ENCODE assay signal across 8 cellular contexts in the genomic region with DNA sequence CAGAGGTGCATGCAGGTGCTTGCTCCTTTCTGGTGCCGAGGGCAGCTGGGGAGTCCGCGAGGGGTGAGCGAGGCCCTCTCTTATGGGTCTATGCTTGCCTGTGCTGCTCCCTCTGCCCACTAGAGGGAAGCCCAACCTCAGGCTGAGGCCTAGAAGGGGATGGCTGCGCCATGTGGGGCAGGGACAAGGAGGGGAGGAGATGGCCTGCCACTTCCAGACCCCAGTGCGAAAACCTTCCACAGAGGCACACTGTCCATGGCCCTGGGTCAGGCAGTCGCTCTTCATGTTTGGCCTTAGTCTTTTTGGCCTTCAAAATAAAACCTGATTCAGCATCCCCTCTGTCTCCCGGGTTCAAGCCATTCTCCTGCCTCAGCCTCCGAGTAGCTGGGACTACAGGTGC. TPM values are rescaled to one million over a fixed set of nuclear protein-coding genes. Genes with fewer than 3 reads are reported as not detected.
DNase-seq lines count a peak whose midpoint lies in the region; ATAC-seq and TF ChIP-seq lines count a peak whose summit lies in the region.

No MANE protein-coding gene starts in this region.

- no peak for ATAC-seq in HG02884 (IDR thresholded peaks at IDR 0.05; ENCODE audit: unreplicated experiment)

- H3K4me1 ChIP-seq in OCI-LY7 (ENCODE audit: insufficient read depth, low read length, poor library complexity, severe bottlenecking), result peaks cover 3% of the 10 kb centered on the region
- peaks cover 3% of the 10 kb centered on the region for H3K4me1 ChIP-seq in neural progenitor cell
- H3K4me1 ChIP-seq in suprapubic skin, result peaks cover under 1% of the 10 kb centered on the region

- H3K36me3 ChIP-seq in OCI-LY7 (ENCODE audit: insufficient read depth, low read length) (no peaks in the 10 kb centered on the region), neural progenitor cell (no peaks in the 10 kb centered on the region), suprapubic skin (no peaks in the 10 kb centered on the region)

- H3K4me3 ChIP-seq in OCI-LY7 (ENCODE audit: low read depth, low read length, poor library complexity, severe bottlenecking) (no peak overlapping the region), neural progenitor cell (no peak overlapping the region), suprapubic skin (no peak overlapping the region)

- no peak overlapping the region for H3K4me2 ChIP-seq in OCI-LY7 (ENCODE audit: low read length)
- H3K4me2 ChIP-seq in neural progenitor cell, result no peak overlapping the region

- no peak for TF ChIP-seq EP300 in suprapubic skin (IDR thresholded peaks at IDR 0.05)

- H4K20me1 ChIP-seq in OCI-LY7 (ENCODE audit: insufficient read depth, low read length) (no peaks in the 10 kb centered on the region), neural progenitor cell (ENCODE audit: low read depth) (peaks cover 16% of the 10 kb centered on the region)

- no peak for TF ChIP-seq POLR2A in suprapubic skin (IDR thresholded peaks at IDR 0.05)

- CTCF ChIA-PET in GM10248 (lab: Yijun Ruan, JAX) (interaction anchor here (1.0 to 17.1 kb wide), 14 partner anchors 10 to 261 kb away, joined by 3 to 480 read pairs (median 6); no protein-coding TSS in a partner anchor), OCI-LY7 (lab: Charles Lee; ENCODE audit: unreplicated experiment) (interaction anchor here (1.3 kb wide), 1 partner anchor 63 kb away, joined by 4 read pairs; no protein-coding TSS in a partner anchor)

- no TSS peak for BruUV-seq in OCI-LY7 (replicated peaks; lab: Mats Ljungman, UMichigan)

- no peaks in the 10 kb centered on the region for H3K9me2 ChIP-seq in OCI-LY7 (ENCODE audit: insufficient read depth, low read length)

- no peaks in the 10 kb centered on the region for H3K79me2 ChIP-seq in OCI-LY7 (ENCODE audit: insufficient read depth, low read depth, low read length)
- H3K79me2 ChIP-seq in neural progenitor cell (ENCODE audit: low read depth), result no peaks in the 10 kb centered on the region

- no peaks in the 10 kb centered on the region for H3K36me3 Mint-ChIP-seq in activated T-cell treated with anti-CD3 and anti-CD28 coated beads, Interleukin-2, amount 50 U/mL, for 24 hours (ENCODE audit: low read depth)
- H3K36me3 Mint-ChIP-seq in neural progenitor cell, result no peaks in the 10 kb centered on the region

- H3K9me3 ChIP-seq in OCI-LY7 (ENCODE audit: low read length) (no peaks in the 10 kb centered on the region), neural progenitor cell (ENCODE audit: low read depth) (no peaks in the 10 kb centered on the region), suprapubic skin (no peaks in the 10 kb centered on the region)

- peak; percentile 97 for TF ChIP-seq CTCF in GM10248 (IDR thresholded peaks at IDR 0.05; ENCODE audit: control extremely low read depth, extremely low read depth, low read depth, missing control alignments)
- peak; percentile 86 for TF ChIP-seq CTCF in OCI-LY7 (conservative IDR thresholded peaks at IDR 0.05; ENCODE audit: low read length)
- TF ChIP-seq CTCF in neural progenitor cell (IDR thresholded peaks at IDR 0.05), result peak; percentile 83
- peak; percentile 30 to 87 for TF ChIP-seq CTCF in suprapubic skin (IDR thresholded peaks at IDR 0.05)

- no peak overlapping the region for H3K4me3 Mint-ChIP-seq in activated T-cell treated with anti-CD3 and anti-CD28 coated beads, Interleukin-2, amount 50 U/mL, for 24 hours
- peak overlapping the region; percentile 21 for H3K4me3 Mint-ChIP-seq in neural progenitor cell

- peaks cover 4% of the 10 kb centered on the region for H3K4me1 Mint-ChIP-seq in activated T-cell treated with anti-CD3 and anti-CD28 coated beads, Interleukin-2, amount 50 U/mL, for 24 hours (ENCODE audit: low read depth)
- H3K4me1 Mint-ChIP-seq in neural progenitor cell, result peaks cover 8% of the 10 kb centered on the region

- intact Hi-C loops in OCI-LY7 (cut with micrococcal nuclease; ENCODE audit: unreplicated experiment), result loop anchor here (5.0 kb wide), 1 partner anchor 244 kb away; no protein-coding TSS in a partner anchor

- no peak overlapping the region for H2AFZ ChIP-seq in OCI-LY7 (ENCODE audit: low read length)
- H2AFZ ChIP-seq in neural progenitor cell (replicated peaks), result no peak overlapping the region

- WGBS in suprapubic skin, result 52% methylated on average over 9 of the region's 9 CpGs

- POLR2A ChIA-PET in GM10248 (lab: Yijun Ruan, JAX), result no interaction called here
- POLR2A ChIA-PET in OCI-LY7 (lab: Charles Lee), result no interaction called here

- no peak overlapping the region for H3K27ac ChIP-seq in OCI-LY7 (ENCODE audit: low read depth, low read length, poor library complexity, severe bottlenecking)
- H3K27ac ChIP-seq in neural progenitor cell, result no peak overlapping the region
- no peak overlapping the region for H3K27ac ChIP-seq in suprapubic skin

- peaks cover 84% of the 10 kb centered on the region for H3K27me3 ChIP-seq in neural progenitor cell
- H3K27me3 ChIP-seq in suprapubic skin, result peaks cover 22% of the 10 kb centered on the region

- H3K9ac ChIP-seq in neural progenitor cell, result no peak overlapping the region

- no peak overlapping the region for H3K27ac Mint-ChIP-seq in activated T-cell treated with anti-CD3 and anti-CD28 coated beads, Interleukin-2, amount 50 U/mL, for 24 hours
- H3K27ac Mint-ChIP-seq in neural progenitor cell, result no peak overlapping the region

- no peaks in the 10 kb centered on the region for H3K9me3 Mint-ChIP-seq in activated T-cell treated with anti-CD3 and anti-CD28 coated beads, Interleukin-2, amount 50 U/mL, for 24 hours
- no peaks in the 10 kb centered on the region for H3K9me3 Mint-ChIP-seq in neural progenitor cell

- peaks cover 19% of the 10 kb centered on the region for H3K27me3 Mint-ChIP-seq in activated T-cell treated with anti-CD3 and anti-CD28 coated beads, Interleukin-2, amount 50 U/mL, for 24 hours
- peaks cover 37% of the 10 kb centered on the region for H3K27me3 Mint-ChIP-seq in neural progenitor cell (ENCODE audit: insufficient read depth, low read depth)

- DNase-seq in GM10248 (ENCODE audit: extremely low spot score) (peak; percentile 87), HuH-7 (ENCODE audit: low spot score) (peak; percentile 93), OCI-LY7 (ENCODE audit: low spot score) (peak; percentile 71), fibroblast of gingiva (ENCODE audit: low read depth) (peak; percentile 44), neural progenitor cell (ENCODE audit: low spot score) (peak; percentile 88), suprapubic skin (ENCODE audit: low spot score in 2 of 2) (no peak)
- peak; percentile 75 for DNase-seq in activated T-cell treated with anti-CD3 and anti-CD28 coated beads, Interleukin-2, amount 50 U/mL, for 24 hours

- H3F3A ChIP-seq in neural progenitor cell (ENCODE audit: low read depth), result no peaks in the 10 kb centered on the region

RNA-seq across cellular contexts. Expression of a gene that starts 14.0 kb away (rescaled TPM):
- not detected in 2 replicates for total RNA-seq in OCI-LY7 (2014; rRNA removed; shearing (Covaris generic))
- not detected in 2 replicates for total RNA-seq in OCI-LY7 (2022)
- total RNA-seq in neural progenitor cell (ENCODE audit: low replicate concordance), result not detected in 2 replicates
- 10 to 100 TPM in 1 of 4 donors, 1 to 10 TPM in 3; 7.4 to 14.8 (median 8.1) TPM for total RNA-seq in suprapubic skin

RNA-seq across cellular contexts. Expression of a gene that starts 44.7 kb away (rescaled TPM):
- total RNA-seq in OCI-LY7 (2014; rRNA removed; shearing (Covaris generic)), result 2.3 TPM in 1 of 2 replicates, not detected in the other
- total RNA-seq in OCI-LY7 (2022) (1.9 and 2.0 TPM in 2 replicates), neural progenitor cell (ENCODE audit: low replicate concordance) (0.87 TPM in 1 of 2 replicates, not detected in the other), suprapubic skin (not detected)

RNA-seq across cellular contexts. Expression of a gene that starts 44.9 kb away (rescaled TPM):
- total RNA-seq in OCI-LY7 (2014; rRNA removed; shearing (Covaris generic)), result 385 and 407 TPM in 2 replicates
- total RNA-seq in OCI-LY7 (2022) (321 and 387 TPM in 2 replicates), neural progenitor cell (ENCODE audit: low replicate concordance) (434 and 523 TPM in 2 replicates), suprapubic skin (100 to 1,000 TPM in 3 of 4 donors, 10 to 100 TPM in 1; 91.4 to 198 (median 149) TPM)

Comparison
In these comparisons a context has a peak if more than half of its experiments do, and no peak if none do; other contexts are left out.
1. DNase-seq: peak in GM10248 (single experiment), HuH-7 (single experiment), OCI-LY7 (single experiment), activated T-cell treated with anti-CD3 and anti-CD28 coated beads, Interleukin-2, amount 50 U/mL, for 24 hours (single experiment), fibroblast of gingiva (single experiment) and neural progenitor cell (single experiment); none in suprapubic skin (0 of 2).
2. Peak in every context shown above with its lines, with median percentiles within 50 percentile points of each other: CTCF ChIP-seq.